8 cellular contexts compared by ENCODE assay signal in the genomic region with DNA sequence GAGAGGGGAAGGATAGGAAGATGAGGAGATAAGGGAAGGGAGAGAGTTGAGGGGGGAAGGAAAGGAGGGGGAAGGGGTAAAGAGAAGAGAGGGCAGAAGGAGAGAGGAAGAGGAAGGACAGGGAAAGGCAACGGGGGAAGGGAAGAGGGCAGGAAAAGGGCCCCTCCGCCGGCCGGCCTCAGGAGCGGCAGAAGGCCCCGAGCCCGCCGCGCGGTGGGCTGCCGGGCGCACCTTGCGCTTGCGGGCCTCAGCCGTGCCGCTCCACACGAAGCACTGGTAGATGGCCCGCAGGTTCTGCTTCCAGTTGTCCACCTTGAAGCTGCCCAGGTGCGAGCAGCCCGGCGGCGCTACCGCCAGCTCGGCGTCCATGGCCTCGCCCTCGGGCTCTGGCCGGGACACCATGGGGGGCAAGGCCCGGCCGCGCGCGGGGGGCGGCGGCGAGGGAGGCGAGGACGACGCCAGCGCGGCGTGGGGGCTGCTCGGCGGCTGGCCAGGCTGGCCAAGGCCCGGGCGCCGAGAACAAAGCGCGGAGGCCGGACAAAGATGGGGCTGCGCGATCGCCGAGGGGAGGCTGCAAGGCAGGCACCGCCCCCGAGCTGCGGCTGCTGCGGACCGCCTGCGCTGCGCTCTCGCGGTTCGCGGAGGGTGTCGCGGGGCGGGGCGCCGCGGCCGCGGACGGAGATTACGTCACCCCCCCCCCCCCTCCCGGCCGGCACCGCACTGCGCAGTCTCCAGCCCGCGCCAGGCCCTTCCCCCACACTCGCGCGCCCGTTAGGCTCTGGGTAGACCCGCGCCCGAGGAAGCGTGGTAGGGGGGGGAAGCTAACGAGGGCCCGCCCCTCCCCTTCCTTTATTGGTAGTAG. TPM values are rescaled to one million over a fixed set of nuclear protein-coding genes. Genes with fewer than 3 reads are reported as not detected.
DNase-seq lines count a peak whose midpoint lies in the region; ATAC-seq and TF ChIP-seq lines count a peak whose summit lies in the region.

A gene (minus strand): TSS at position 578 of the 862 bp plus-strand sequence. CDS start 176 bp downstream, at position 402.

- no peaks in the 10 kb centered on the region for H3K9me3 ChIP-seq in AG04450 (ENCODE audit: control insufficient read depth, insufficient read depth, low read length)

- TF ChIP-seq CTCF in AG04450 (IDR thresholded peaks at IDR 0.05; ENCODE audit: low read depth, low read length) (no peak), omental fat pad (IDR thresholded peaks at IDR 0.05) (no peak)

- DNase-seq in AG04450 (ENCODE audit: low read depth, low spot score) = no peak
- peak; percentile 97 for DNase-seq in NCI-H510A (lab: John Stamatoyannopoulos, UW)
- DNase-seq in activated T-helper 1 cell treated with Interleukin-2 at 50 U/mL for 16 hours (ENCODE audit: low read depth) = peak; percentile 93
- DNase-seq in glomerular endothelial cell (ENCODE audit: extremely low read depth, low read depth, low spot score) = no peak
- DNase-seq in omental fat pad (ENCODE audit: low spot score) = no peak
- DNase-seq in OCI-M2 (lab: John Stamatoyannopoulos, UW; ENCODE audit: unreplicated experiment) = no peak

- no peaks in the 10 kb centered on the region for H3K27me3 ChIP-seq in AG04450 (ENCODE audit: control insufficient read depth, insufficient read depth, low read length)

- peak within 1 kb of the TSS; percentile 86 for H3K4me3 ChIP-seq in AG04450 (ENCODE audit: low read depth, low read length)

- H3K27ac ChIP-seq in AG04450 (ENCODE audit: low read depth, low read length) = peak within 1 kb of the TSS; percentile 90

- POLR2A ChIA-PET in AG04450 (lab: Yijun Ruan, JAX) = interaction anchor here (0.6 to 2.2 kb wide), 12 partner anchors 9 to 244 kb away, joined by 3 to 11 read pairs (median 6); a partner anchor contains a TSS

- ATAC-seq in GM18502 (IDR thresholded peaks at IDR 0.05; ENCODE audit: poor library complexity, unreplicated experiment) (peak; percentile 64), HG02840 (IDR thresholded peaks at IDR 0.05; ENCODE audit: low FRiP score, unreplicated experiment) (peak; percentile 63), omental fat pad (ENCODE audit: low FRiP score) (peak; percentile 91)

- CTCF ChIA-PET in AG04450 (lab: Charles Lee) = interaction anchor here (0.5 to 1.9 kb wide), 16 partner anchors 8 to 861 kb away, joined by 3 to 11 read pairs (median 4); no protein-coding TSS in a partner anchor

RNA-seq across cellular contexts. Expression of the gene that starts here (rescaled TPM):
- polyA plus RNA-seq in AG04450 (2011; rRNA removed) = 288 and 295 TPM in 2 replicates
- 272 and 340 TPM in 2 replicates for polyA minus RNA-seq in AG04450 (2011; rRNA and poly(A)+ RNA removed)
- total RNA-seq in glomerular endothelial cell = 189 and 214 TPM in 2 replicates
- 100 to 1,000 TPM in 3 of 4 donors, 10 to 100 TPM in 1; 99.1 to 121 (median 109) TPM for total RNA-seq in omental fat pad

Comparison
In these comparisons a context has a peak if more than half of its experiments do, and no peak if none do; other contexts are left out.
1. DNase-seq: peak in NCI-H510A (single experiment) and activated T-helper 1 cell treated with Interleukin-2 at 50 U/mL for 16 hours (single experiment); none in AG04450 (single experiment), glomerular endothelial cell (single experiment), omental fat pad (single experiment) and OCI-M2 (single experiment).
2. Peak in every context shown above with its lines, with median percentiles within 50 percentile points of each other: ATAC-seq.